27 cellular contexts compared by ENCODE assay signal in genomic region chr5:139810341-139811075, GRCh38. TPM values are rescaled to one million over a fixed set of nuclear protein-coding genes. Genes with fewer than 3 reads are reported as not detected.
"Had no signal": no experiment of that assay in that cellular context is flagged by ENCODE, and none has a peak within 500 bp of the region (broad histone marks: within the 10 kb centered on the region; RNA-seq: fewer than 3 reads in every experiment).

No MANE protein-coding gene starts in this region.

- H3K27ac ChIP-seq: brain microvascular endothelial cell had no signal

- H3K27me3 ChIP-seq: brain microvascular endothelial cell had no signal

- H3K36me3 ChIP-seq: brain microvascular endothelial cell had no signal

- DNase-seq: activated CD4-positive, alpha-beta T cell treated with anti-CD3 and anti-CD28 coated beads for 48 hours; activated CD4-positive, alpha-beta T cell treated with anti-CD3 and anti-CD28 coated beads, Interleukin-2, amount 50 U/mL, for 4 hours; activated CD4-positive, CD25-positive, alpha-beta regulatory T cell treated with anti-CD3 and anti-CD28 coated beads, Interleukin-2, amount 50 U/mL, for 72 hours; activated CD8-positive, alpha-beta memory T cell treated with anti-CD3 and anti-CD28 coated beads, Interleukin-2, amount 10 ng/mL, durations not matched to agents 7 days and 5 days; activated effector memory CD4-positive, alpha-beta T cell treated with Interleukin-2 at 50 U/mL for 16 hours; activated naive CD4-positive, alpha-beta T cell treated with Interleukin-2 at 50 U/mL for 16 hours; activated T-cell treated with anti-CD3 and anti-CD28 coated beads, Interleukin-2, amount 50 U/mL, for 24 hours; brain microvascular endothelial cell; Karpas-422; MM.1S; NCI-H1105; NCI-H1436; NCI-H1694 treated with DMSO at 0.1 percent for 48 hours; NCI-H2029 treated with DMSO at 0.1 percent for 48 hours; NCI-H345; NCI-H510A; NCI-H69; NK-92 treated with Interleukin-12 subunit alpha and Interleukin-12 subunit beta, amount 100 ng/mL, for 24 hours; OCI-M1; RPMI8226; SHP77 treated with DMSO at 0.1 percent for 48 hours; T-helper 17 cell; T-helper 9 cell had no signal

- H3K4me3 ChIP-seq: K562 had no signal

- ATAC-seq: activated CD8-positive, alpha-beta memory T cell treated with anti-CD3 and anti-CD28 coated beads, Interleukin-2, amount 10 ng/mL, durations not matched to agents 7 days and 5 days; K562; Panc1; T-helper 17 cell; WTC11 had no signal

RNA-seq across cellular contexts. Expression of gene PSD2, which starts 14.9 kb away (rescaled TPM):
- total RNA-seq: activated CD8-positive, alpha-beta memory T cell treated with anti-CD3 and anti-CD28 coated beads, Interleukin-2, amount 10 ng/mL, durations not matched to agents 7 days and 5 days; activated T-helper 1 cell treated with anti-CD3 and anti-CD28 coated beads, Interleukin-12 subunit alpha, Interleukin-12 subunit beta, Interleukin-2, Interleukin-4 antibody, amounts not matched to agents 30 ng/mL and 10 ng/mL and 1 ng/mL, durations not matched to agents 14 hours and 24 hours and 36 hours had no signal
